Comparison of ENCODE assay signal across 8 cellular contexts in genomic region chr7:150800576-150801241, GRCh38. TPM values are rescaled to one million over a fixed set of nuclear protein-coding genes. Genes with fewer than 3 reads are reported as not detected.
DNase-seq lines count a peak whose midpoint lies in the region; FAIRE-seq and TF ChIP-seq lines count a peak whose summit lies in the region.

Gene TMEM176A, plus strand, starts transcription at chr7:150800769. Its CDS starts 782 bp downstream, at chr7:150801551.

- H4K20me1 ChIP-seq in hepatocyte (ENCODE audit: insufficient read depth, poor library complexity, severe bottlenecking): no peaks in the 10 kb centered on the region
- no peaks in the 10 kb centered on the region for H4K20me1 ChIP-seq in MM.1S (ENCODE audit: insufficient read depth, low read length)

- H3K27me3 ChIP-seq in hepatocyte (peaks cover 32% of the 10 kb centered on the region), MM.1S (replicated peaks; ENCODE audit: insufficient read depth, low read length) (peaks cover 34% of the 10 kb centered on the region)

- peaks cover 11% of the 10 kb centered on the region for H3K79me2 ChIP-seq in hepatocyte
- no peaks in the 10 kb centered on the region for H3K79me2 ChIP-seq in MM.1S (ENCODE audit: low read length)

- H3K36me3 ChIP-seq in hepatocyte (replicated peaks; ENCODE audit: insufficient read depth, low read depth): no peaks in the 10 kb centered on the region
- H3K36me3 ChIP-seq in MM.1S (replicated peaks; ENCODE audit: insufficient read depth, low read length): no peaks in the 10 kb centered on the region

- H3K4me1 ChIP-seq in hepatocyte (ENCODE audit: insufficient read depth) (no peaks in the 10 kb centered on the region), MM.1S (ENCODE audit: low read length) (no peaks in the 10 kb centered on the region)

- no peak within 1 kb of the TSS for H3K27ac Mint-ChIP-seq in activated T-helper 2 cell treated with anti-CD3 and anti-CD28 coated beads, Interferon-gamma antibody, Interleukin-2, Interleukin-4, amounts not matched to agents 10 μg/mL and 5 μg/mL and 100 μg/mL, durations not matched to agents 14 hours and 24 hours and 36 hours

- H3K4me3 ChIP-seq in hepatocyte (peak within 1 kb of the TSS; percentile 84), MM.1S (ENCODE audit: low read length) (no peak within 1 kb of the TSS)

- no peak for TF ChIP-seq CTCF in hepatocyte (IDR thresholded peaks at IDR 0.05; ENCODE audit: poor library complexity)
- no peak for TF ChIP-seq CTCF in MM.1S (IDR thresholded peaks at IDR 0.05; ENCODE audit: low read length)

- no peaks in the 10 kb centered on the region for H3K9me2 ChIP-seq in hepatocyte (replicated peaks; ENCODE audit: insufficient read depth)
- H3K9me2 ChIP-seq in MM.1S (replicated peaks; ENCODE audit: insufficient read depth, low read length): no peaks in the 10 kb centered on the region

- no peaks in the 10 kb centered on the region for H3K9me3 ChIP-seq in hepatocyte (ENCODE audit: low read depth)
- H3K9me3 ChIP-seq in MM.1S (replicated peaks; ENCODE audit: insufficient read depth, low read length): no peaks in the 10 kb centered on the region

- intact Hi-C loops in activated T-helper 2 cell treated with anti-CD3 and anti-CD28 coated beads, Interferon-gamma antibody, Interleukin-2, Interleukin-4, amounts not matched to agents 10 μg/mL and 5 μg/mL and 100 μg/mL, durations not matched to agents 14 hours and 24 hours and 36 hours (cut with micrococcal nuclease): no loop called here

- H3F3A ChIP-seq in MM.1S (ENCODE audit: insufficient read depth, low read length): no peaks in the 10 kb centered on the region

- no peak for FAIRE-seq in GM12892 (lab: Jason Lieb, UNC)

- H3K4me2 ChIP-seq in hepatocyte: peak within 1 kb of the TSS; percentile 94
- H3K4me2 ChIP-seq in MM.1S (ENCODE audit: low read depth, low read length): no peak within 1 kb of the TSS

- peaks cover under 1% of the 10 kb centered on the region for H3K9me3 Mint-ChIP-seq in activated T-helper 2 cell treated with anti-CD3 and anti-CD28 coated beads, Interferon-gamma antibody, Interleukin-2, Interleukin-4, amounts not matched to agents 10 μg/mL and 5 μg/mL and 100 μg/mL, durations not matched to agents 14 hours and 24 hours and 36 hours

- WGBS in hepatocyte (ENCODE audit: low lambda C conversion rate, missing lambda C conversion rate): 15% methylated on average over 19 of the region's 54 CpGs

- no peak within 1 kb of the TSS for H3K9ac ChIP-seq in MM.1S (ENCODE audit: low read length)

- H3K4me1 Mint-ChIP-seq in activated T-helper 2 cell treated with anti-CD3 and anti-CD28 coated beads, Interferon-gamma antibody, Interleukin-2, Interleukin-4, amounts not matched to agents 10 μg/mL and 5 μg/mL and 100 μg/mL, durations not matched to agents 14 hours and 24 hours and 36 hours (ENCODE audit: low read depth): no peaks in the 10 kb centered on the region

- DNase-seq in GM12892 (ENCODE audit: insufficient read length) (peak; percentile 27), hepatocyte (ENCODE audit: low spot score) (peak; percentile 70), retina (peak; percentile 53), NCI-H446 treated with DMSO at 0.1 percent for 48 hours (lab: John Stamatoyannopoulos, UW) (no peak), UCSD-AML1 (lab: John Stamatoyannopoulos, UW; ENCODE audit: unreplicated experiment) (no peak), MM.1S (no peak), NCI-H1417 treated with DMSO at 0.1 percent for 48 hours (lab: John Stamatoyannopoulos, UW) (no peak)
- no peak for DNase-seq in activated T-helper 2 cell treated with anti-CD3 and anti-CD28 coated beads, Interferon-gamma antibody, Interleukin-2, Interleukin-4, amounts not matched to agents 10 μg/mL and 5 μg/mL and 100 μg/mL, durations not matched to agents 14 hours and 24 hours and 36 hours (ENCODE audit: low spot score)

- H3K27ac ChIP-seq in hepatocyte: peak within 1 kb of the TSS; percentile 93
- H3K27ac ChIP-seq in MM.1S (ENCODE audit: low read length): no peak within 1 kb of the TSS

- H2AFZ ChIP-seq in hepatocyte (peak within 1 kb of the TSS; percentile 73), MM.1S (ENCODE audit: low read length) (no peak within 1 kb of the TSS)

- no peak for TF ChIP-seq POLR2A in GM12892 (IDR thresholded peaks at IDR 0.05; ENCODE audit: low read depth, low read length)

- H3K4me3 Mint-ChIP-seq in activated T-helper 2 cell treated with anti-CD3 and anti-CD28 coated beads, Interferon-gamma antibody, Interleukin-2, Interleukin-4, amounts not matched to agents 10 μg/mL and 5 μg/mL and 100 μg/mL, durations not matched to agents 14 hours and 24 hours and 36 hours (ENCODE audit: low read depth): peak within 1 kb of the TSS; percentile 21

- H3K27me3 Mint-ChIP-seq in activated T-helper 2 cell treated with anti-CD3 and anti-CD28 coated beads, Interferon-gamma antibody, Interleukin-2, Interleukin-4, amounts not matched to agents 10 μg/mL and 5 μg/mL and 100 μg/mL, durations not matched to agents 14 hours and 24 hours and 36 hours (ENCODE audit: low read depth): peaks cover 49% of the 10 kb centered on the region

- H3K36me3 Mint-ChIP-seq in activated T-helper 2 cell treated with anti-CD3 and anti-CD28 coated beads, Interferon-gamma antibody, Interleukin-2, Interleukin-4, amounts not matched to agents 10 μg/mL and 5 μg/mL and 100 μg/mL, durations not matched to agents 14 hours and 24 hours and 36 hours (ENCODE audit: low read depth): no peaks in the 10 kb centered on the region

RNA-seq across cellular contexts. Expression of gene TMEM176A, which starts in this region (rescaled TPM):
- polyA plus RNA-seq in GM12892 (2012; ENCODE audit: missing spikeins): not detected
- total RNA-seq in activated T-helper 2 cell treated with anti-CD3 and anti-CD28 coated beads, Interferon-gamma antibody, Interleukin-2, Interleukin-4, amounts not matched to agents 10 μg/mL and 5 μg/mL and 100 μg/mL, durations not matched to agents 14 hours and 24 hours and 36 hours: not detected in 2 replicates
- 202 and 224 TPM in 2 replicates for total RNA-seq in hepatocyte
- 242 and 343 TPM in 2 replicates for polyA plus RNA-seq in hepatocyte

Comparison
In these comparisons a context has a peak if more than half of its experiments do, and no peak if none do; other contexts are left out.
1. RNA of gene TMEM176A (total RNA-seq): 202 to 224 TPM in hepatocyte; not detected in activated T-helper 2 cell treated with anti-CD3 and anti-CD28 coated beads, Interferon-gamma antibody, Interleukin-2, Interleukin-4, amounts not matched to agents 10 μg/mL and 5 μg/mL and 100 μg/mL, durations not matched to agents 14 hours and 24 hours and 36 hours; every median in the first group is over 100 times any median in the second.
2. DNase-seq: peak in GM12892 (single experiment), hepatocyte (single experiment) and retina (single experiment); none in activated T-helper 2 cell treated with anti-CD3 and anti-CD28 coated beads, Interferon-gamma antibody, Interleukin-2, Interleukin-4, amounts not matched to agents 10 μg/mL and 5 μg/mL and 100 μg/mL, durations not matched to agents 14 hours and 24 hours and 36 hours (single experiment), NCI-H446 treated with DMSO at 0.1 percent for 48 hours (single experiment), UCSD-AML1 (single experiment), MM.1S (single experiment) and NCI-H1417 treated with DMSO at 0.1 percent for 48 hours (single experiment).